In genomic region chr3:112746675-112747276, GRCh38 we compare ENCODE assay signal across 20 cellular contexts.
A peak's percentile ranks its signal among the peaks of the same experiment; 100 is the strongest.
DNase-seq lines count a peak whose midpoint lies in the region; ATAC-seq, FAIRE-seq and TF ChIP-seq lines count a peak whose summit lies in the region.
"Had no signal": no experiment of that assay in that cellular context is flagged by ENCODE, and none has a peak within 500 bp of the region (broad histone marks: within the 10 kb centered on the region; RNA-seq: fewer than 3 reads in every experiment).

No MANE protein-coding gene starts in this region.

- peak overlapping the region; percentile 78 to 87 for H3K27ac ChIP-seq in A549
- H3K27ac ChIP-seq in astrocyte (ENCODE audit: low read depth, low read length) = peak overlapping the region; percentile 48
- H3K27ac ChIP-seq in hepatocyte = peak overlapping the region; percentile 41
- H3K27ac ChIP-seq in ascending aorta = no peak overlapping the region
- H3K27ac ChIP-seq: gastrocnemius medialis had no signal

- DNase-seq in A549 (ENCODE audit: low read depth in 1 of 2, low spot score in 1 of 2) (peak in 1 of 2 experiments; percentile 79), HTR-8/SVneo (ENCODE audit: insufficient read length, low spot score) (peak; percentile 26), astrocyte (ENCODE audit: low read depth) (peak; percentile 92), hepatocyte (ENCODE audit: low spot score) (peak; percentile 21), ascending aorta (ENCODE audit: low spot score in 2 of 2) (no peak)
- DNase-seq: ACHN; activated CD4-positive, alpha-beta T cell treated with anti-CD3 and anti-CD28 coated beads, Interleukin-2, amount 50 U/mL, for 4 hours; activated naive CD8-positive, alpha-beta T cell treated with anti-CD3 and anti-CD28 coated beads for 36 hours; activated T-cell treated with anti-CD3 and anti-CD28 coated beads, Interleukin-2, amount 50 U/mL, for 24 hours; CD8-positive, alpha-beta memory T cell; effector memory CD8-positive, alpha-beta T cell; gastrocnemius medialis; NCI-H187; NCI-H510A treated with DMSO at 0.1 percent for 48 hours; stimulated activated CD4-positive, alpha-beta T cell treated with anti-CD3 and anti-CD28 coated beads, Interleukin-15, amount 100 ng/mL, for 24 hours had no signal

- no peak overlapping the region for H3K9ac ChIP-seq in astrocyte (ENCODE audit: low read length)

- H3K79me2 ChIP-seq in astrocyte (ENCODE audit: insufficient read depth, low read length) (no peaks in the 10 kb centered on the region), hepatocyte (no peaks in the 10 kb centered on the region)

- H2AFZ ChIP-seq in astrocyte (ENCODE audit: low read depth, low read length) (no peak overlapping the region), hepatocyte (no peak overlapping the region)

- TF ChIP-seq POLR2A in A549 (IDR thresholded peaks at IDR 0.05; ENCODE audit: low read length) = no peak

- H3K4me3 ChIP-seq in A549 (no peak overlapping the region), astrocyte (ENCODE audit: insufficient read depth, low read depth, low read length) (no peak overlapping the region), hepatocyte (no peak overlapping the region), ascending aorta (no peak overlapping the region)
- H3K4me3 ChIP-seq: gastrocnemius medialis had no signal

- H3K27me3 ChIP-seq in astrocyte (ENCODE audit: insufficient read depth, low read length) (no peaks in the 10 kb centered on the region), hepatocyte (no peaks in the 10 kb centered on the region), ascending aorta (no peaks in the 10 kb centered on the region)
- H3K27me3 ChIP-seq: gastrocnemius medialis had no signal

- H3K4me3 Mint-ChIP-seq in astrocyte (ENCODE audit: unreplicated experiment) = no peak overlapping the region
- H3K4me3 Mint-ChIP-seq: activated naive CD8-positive, alpha-beta T cell treated with anti-CD3 and anti-CD28 coated beads for 36 hours; activated T-cell treated with anti-CD3 and anti-CD28 coated beads, Interleukin-2, amount 50 U/mL, for 24 hours; effector memory CD8-positive, alpha-beta T cell; natural killer cell treated with Interleukin-12 subunit alpha and Interleukin-12 subunit beta and Interleukin-15 and Interleukin-18, amount 100 ng/mL, for 72 hours had no signal

- H3K9me2 ChIP-seq in hepatocyte (replicated peaks; ENCODE audit: insufficient read depth) = no peaks in the 10 kb centered on the region

- H3K36me3 Mint-ChIP-seq in astrocyte (ENCODE audit: low read depth, unreplicated experiment) = no peaks in the 10 kb centered on the region
- H3K36me3 Mint-ChIP-seq: activated naive CD8-positive, alpha-beta T cell treated with anti-CD3 and anti-CD28 coated beads for 36 hours; CD8-positive, alpha-beta memory T cell; natural killer cell treated with Interleukin-12 subunit alpha and Interleukin-12 subunit beta and Interleukin-15 and Interleukin-18, amount 100 ng/mL, for 72 hours had no signal

- no peaks in the 10 kb centered on the region for H3K9me3 ChIP-seq in A549
- no peaks in the 10 kb centered on the region for H3K9me3 ChIP-seq in astrocyte (ENCODE audit: insufficient read depth, low read depth, low read length)
- no peaks in the 10 kb centered on the region for H3K9me3 ChIP-seq in hepatocyte (ENCODE audit: low read depth)
- H3K9me3 ChIP-seq in ascending aorta = no peaks in the 10 kb centered on the region
- H3K9me3 ChIP-seq: gastrocnemius medialis had no signal

- H3K27me3 Mint-ChIP-seq in astrocyte (ENCODE audit: low read depth, unreplicated experiment) = no peaks in the 10 kb centered on the region
- H3K27me3 Mint-ChIP-seq: activated naive CD8-positive, alpha-beta T cell treated with anti-CD3 and anti-CD28 coated beads for 36 hours; activated T-cell treated with anti-CD3 and anti-CD28 coated beads, Interleukin-2, amount 50 U/mL, for 24 hours; CD8-positive, alpha-beta memory T cell; effector memory CD8-positive, alpha-beta T cell; natural killer cell treated with Interleukin-12 subunit alpha and Interleukin-12 subunit beta and Interleukin-15 and Interleukin-18, amount 100 ng/mL, for 72 hours had no signal

- peaks cover 2% of the 10 kb centered on the region for H3K9me3 Mint-ChIP-seq in astrocyte (ENCODE audit: unreplicated experiment)
- H3K9me3 Mint-ChIP-seq: activated naive CD8-positive, alpha-beta T cell treated with anti-CD3 and anti-CD28 coated beads for 36 hours; activated T-cell treated with anti-CD3 and anti-CD28 coated beads, Interleukin-2, amount 50 U/mL, for 24 hours; CD8-positive, alpha-beta memory T cell; effector memory CD8-positive, alpha-beta T cell; natural killer cell treated with Interleukin-12 subunit alpha and Interleukin-12 subunit beta and Interleukin-15 and Interleukin-18, amount 100 ng/mL, for 72 hours had no signal

- H3K36me3 ChIP-seq in astrocyte (ENCODE audit: insufficient read depth, low read length) (no peaks in the 10 kb centered on the region), hepatocyte (replicated peaks; ENCODE audit: insufficient read depth, low read depth) (no peaks in the 10 kb centered on the region), ascending aorta (no peaks in the 10 kb centered on the region)
- H3K36me3 ChIP-seq: gastrocnemius medialis had no signal

- CTCF ChIA-PET in A549 (lab: Yijun Ruan, JAX) = interaction anchor here (0.9 to 8.6 kb wide), 8 partner anchors 12 to 244 kb away, joined by 3 to 50 read pairs (median 7); partner anchors contain the start of gene GTPBP8

- TF ChIP-seq CTCF in A549 (IDR thresholded peaks at IDR 0.05) (no peak), astrocyte (IDR thresholded peaks at IDR 0.05; ENCODE audit: insufficient read depth, low read depth, low read length) (no peak), hepatocyte (IDR thresholded peaks at IDR 0.05; ENCODE audit: poor library complexity) (no peak), ascending aorta (IDR thresholded peaks at IDR 0.05) (no peak)

- H4K20me1 ChIP-seq in astrocyte (ENCODE audit: insufficient read depth, low read length) (no peaks in the 10 kb centered on the region), hepatocyte (ENCODE audit: insufficient read depth, poor library complexity, severe bottlenecking) (no peaks in the 10 kb centered on the region)

- H3K27ac Mint-ChIP-seq in astrocyte (ENCODE audit: unreplicated experiment) = no peak overlapping the region
- H3K27ac Mint-ChIP-seq: activated naive CD8-positive, alpha-beta T cell treated with anti-CD3 and anti-CD28 coated beads for 36 hours; activated T-cell treated with anti-CD3 and anti-CD28 coated beads, Interleukin-2, amount 50 U/mL, for 24 hours had no signal

- intact Hi-C loops in ascending aorta (cut with DNase I) = no loop called here

- FAIRE-seq in A549 (lab: Jason Lieb, UNC) = peak; percentile 18
- FAIRE-seq in HTR-8/SVneo (lab: Jason Lieb, UNC) = peak; percentile 60
- peak; percentile 13 for FAIRE-seq in astrocyte (lab: Jason Lieb, UNC)
- FAIRE-seq: H1 had no signal

- 22% methylated on average over 6 of the region's 6 CpGs for WGBS in A549 (ENCODE audit: missing lambda C conversion rate)
- 47% methylated on average over 6 of the region's 6 CpGs for WGBS in hepatocyte (ENCODE audit: low lambda C conversion rate, missing lambda C conversion rate)

- peak in 1 of 2 experiments; percentile 47; a peak in 1 of 5 replicates for TF ChIP-seq EP300 in A549 (IDR thresholded peaks at IDR 0.05)

- POLR2A ChIA-PET in A549 (lab: Yijun Ruan, JAX) = interaction anchor here (0.6 to 1.0 kb wide), 3 partner anchors 14 to 244 kb away, joined by 3 to 9 read pairs (median 3); partner anchors contain the start of gene GTPBP8

- no peak for TF ChIP-seq RAD21 in A549 (conservative IDR thresholded peaks at IDR 0.05 in 1 of 2, IDR thresholded peaks at IDR 0.05 in 1 of 2)

- peaks cover 12% of the 10 kb centered on the region for H3K4me1 Mint-ChIP-seq in astrocyte (ENCODE audit: low read depth, unreplicated experiment)
- H3K4me1 Mint-ChIP-seq: activated naive CD8-positive, alpha-beta T cell treated with anti-CD3 and anti-CD28 coated beads for 36 hours had no signal

- ATAC-seq in A549 (peak; percentile 85 to 86), GM19397 (IDR thresholded peaks at IDR 0.05; ENCODE audit: unreplicated experiment) (no peak), HG02981 (IDR thresholded peaks at IDR 0.05; ENCODE audit: unreplicated experiment) (no peak), GM19351 (IDR thresholded peaks at IDR 0.05; ENCODE audit: unreplicated experiment) (no peak)
- ATAC-seq: effector memory CD8-positive, alpha-beta T cell; gastrocnemius medialis had no signal

- H3K4me2 ChIP-seq in A549 (peak overlapping the region; percentile 65), astrocyte (ENCODE audit: low read length) (peak overlapping the region; percentile 21), hepatocyte (no peak overlapping the region)

- peaks cover 53% of the 10 kb centered on the region for H3K4me1 ChIP-seq in A549
- H3K4me1 ChIP-seq in astrocyte (ENCODE audit: insufficient read depth, low read length) = peaks cover 6% of the 10 kb centered on the region
- no peaks in the 10 kb centered on the region for H3K4me1 ChIP-seq in hepatocyte (ENCODE audit: insufficient read depth)
- no peaks in the 10 kb centered on the region for H3K4me1 ChIP-seq in ascending aorta
- H3K4me1 ChIP-seq: gastrocnemius medialis had no signal

TF ChIP-seq in A549, 52 proteins besides CTCF, POLR2A, EP300 and RAD21 (continues in another document):
- TF ChIP-seq RFX5 (IDR thresholded peaks at IDR 0.05) (no peak), EHMT2 (IDR thresholded peaks at IDR 0.05; ENCODE audit: low read depth) (no peak), JUN (IDR thresholded peaks at IDR 0.05) (0 out of 5 replicates have a peak, but pooled peaks of 1 of the 2 experiments have one; percentile 30), HOXB5 (CRISPR knock-in tag; IDR thresholded peaks at IDR 0.05) (no peak), TP53 (CRISPR knock-in tag; IDR thresholded peaks at IDR 0.05) (no peak), ZFP36 (IDR thresholded peaks at IDR 0.05; ENCODE audit: borderline replicate concordance, partially characterized antibody) (no peak), RARB (CRISPR knock-in tag; IDR thresholded peaks at IDR 0.05) (no peak), MAX (IDR thresholded peaks at IDR 0.05) (no peak; the same call in 1 of the 2 replicates), TFCP2L1 (CRISPR knock-in tag; IDR thresholded peaks at IDR 0.05) (no peak), GATA3 (IDR thresholded peaks at IDR 0.05; ENCODE audit: borderline replicate concordance) (peak; percentile 37; the same call in 1 of the 2 replicates)
- TF ChIP-seq, protein P1, sequence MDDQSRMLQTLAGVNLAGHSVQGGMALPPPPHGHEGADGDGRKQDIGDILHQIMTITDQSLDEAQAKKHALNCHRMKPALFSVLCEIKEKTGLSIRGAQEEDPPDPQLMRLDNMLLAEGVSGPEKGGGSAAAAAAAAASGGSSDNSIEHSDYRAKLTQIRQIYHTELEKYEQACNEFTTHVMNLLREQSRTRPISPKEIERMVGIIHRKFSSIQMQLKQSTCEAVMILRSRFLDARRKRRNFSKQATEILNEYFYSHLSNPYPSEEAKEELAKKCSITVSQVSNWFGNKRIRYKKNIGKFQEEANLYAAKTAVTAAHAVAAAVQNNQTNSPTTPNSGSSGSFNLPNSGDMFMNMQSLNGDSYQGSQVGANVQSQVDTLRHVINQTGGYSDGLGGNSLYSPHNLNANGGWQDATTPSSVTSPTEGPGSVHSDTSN (IDR thresholded peaks at IDR 0.05) = no peak

Comparison
In these comparisons a context has a peak if more than half of its experiments do, and no peak if none do; other contexts are left out.
1. ATAC-seq: peak in A549 (2 of 2); none in GM19397 (single experiment), HG02981 (single experiment) and GM19351 (single experiment).
2. DNase-seq: peak in HTR-8/SVneo (single experiment), astrocyte (single experiment) and hepatocyte (single experiment); none in ascending aorta (0 of 2).
3. H3K27ac ChIP-seq: peak in A549 (2 of 2), astrocyte (single experiment) and hepatocyte (single experiment); none in ascending aorta (0 of 2).